In genomic region chr19:16078759-16079707, GRCh38 we compare ENCODE assay signal across 8 cellular contexts. TPM values are rescaled to one million over a fixed set of nuclear protein-coding genes. Genes with fewer than 3 reads are reported as not detected.
DNase-seq lines count a peak whose midpoint lies in the region; TF ChIP-seq lines count a peak whose summit lies in the region.

No MANE protein-coding gene starts in this region.

- TF ChIP-seq CTCF in HFFc6 (IDR thresholded peaks at IDR 0.05) = no peak

- H3K4me3 Mint-ChIP-seq in HFFc6 = peak overlapping the region; percentile 95

- H3K4me1 ChIP-seq in muscle layer of colon (ENCODE audit: insufficient read depth, low read length) (peaks cover 75% of the 10 kb centered on the region), subcutaneous abdominal adipose tissue (ENCODE audit: control insufficient read depth in 5 of 5, insufficient read depth in 5 of 5, low read length in 5 of 5) (peaks cover 7 to 44% (median 35%) of the 10 kb centered on the region in 5 donors)

- H3K4me1 Mint-ChIP-seq in HFFc6 (ENCODE audit: low read depth) = peaks cover 68% of the 10 kb centered on the region

- H3K27ac ChIP-seq in epithelial cell of prostate (peak overlapping the region; percentile 99), muscle layer of colon (ENCODE audit: low read depth, low read length) (peak overlapping the region; percentile 97), subcutaneous abdominal adipose tissue (ENCODE audit: low read depth, low read length) (peak overlapping the region; percentile 97)

- H3K27me3 ChIP-seq in muscle layer of colon (ENCODE audit: control insufficient read depth in 1 of 2, insufficient read depth in 2 of 2, low read length in 2 of 2) = no peaks in the 10 kb centered on the region
- H3K27me3 ChIP-seq in subcutaneous abdominal adipose tissue (ENCODE audit: control insufficient read depth in 5 of 5, insufficient read depth in 4 of 5, low read length in 5 of 5) = no peaks in the 10 kb centered on the region

- H3K9me3 ChIP-seq in muscle layer of colon (ENCODE audit: low read length) = no peaks in the 10 kb centered on the region
- no peaks in the 10 kb centered on the region for H3K9me3 ChIP-seq in subcutaneous abdominal adipose tissue (ENCODE audit: control insufficient read depth in 5 of 5, low read length in 5 of 5)

- peaks cover 51% of the 10 kb centered on the region for H3K36me3 Mint-ChIP-seq in HFFc6 (ENCODE audit: low read depth)

- H3K36me3 ChIP-seq in muscle layer of colon (ENCODE audit: insufficient read depth, low read length) (peaks cover 52% of the 10 kb centered on the region), subcutaneous abdominal adipose tissue (ENCODE audit: control insufficient read depth in 5 of 5, insufficient read depth in 5 of 5, low read length in 5 of 5) (peaks cover 0 to 28% (median 27%) of the 10 kb centered on the region in 5 donors)

- H3K27me3 Mint-ChIP-seq in HFFc6 (ENCODE audit: insufficient read depth) = peaks cover 39% of the 10 kb centered on the region

- peak overlapping the region; percentile 10 to 90 for H3K4me3 ChIP-seq in muscle layer of colon (ENCODE audit: low read depth in 1 of 2, low read length in 2 of 2)
- peak overlapping the region; percentile 53 to 86 (median 84) for H3K4me3 ChIP-seq in subcutaneous abdominal adipose tissue (ENCODE audit: low read depth in 1 of 5, low read length in 5 of 5)

- peaks cover 5% of the 10 kb centered on the region; the same call in 1 of the 2 replicates for H3K9me3 Mint-ChIP-seq in HFFc6

- DNase-seq in GM03348 (ENCODE audit: low spot score) = peak; percentile 79
- peak; percentile 98 for DNase-seq in HFFc6
- peak; percentile 99 for DNase-seq in NOMO-1 treated with DMSO at 0.1 percent for 48 hours (lab: John Stamatoyannopoulos, UW; ENCODE audit: unreplicated experiment)
- peak; percentile 57 for DNase-seq in activated CD8-positive, alpha-beta memory T cell treated with anti-CD3 and anti-CD28 coated beads, Interleukin-2, amount 50 U/mL, for 4 hours
- DNase-seq in epithelial cell of prostate (ENCODE audit: low read depth, low spot score) = peak; percentile 90
- DNase-seq in NCI-H526 (lab: John Stamatoyannopoulos, UW) = no peak

- H3K9ac ChIP-seq in muscle layer of colon (ENCODE audit: low read length) (peak overlapping the region; percentile 99), subcutaneous abdominal adipose tissue (ENCODE audit: low read length in 5 of 5) (peak overlapping the region; percentile 63 to 80 (median 68))

- peak overlapping the region; percentile 99 for H3K27ac Mint-ChIP-seq in HFFc6

RNA-seq across cellular contexts. Expression of gene TPM4, which starts 2.7 kb away (rescaled TPM):
- total RNA-seq in HFFc6 (2021; fragmentation: NEBNext Ultra II Directional; extraction: Animal tissue kit (Norgen Biotek cat#: 25700)) = 1,000 to 10,000 TPM in 4 of 6 experiments, 100 to 1,000 TPM in 2; 973 to 1,332 (median 1,247) TPM

RNA-seq across cellular contexts. Expression of gene RAB8A, which starts 32.7 kb away (rescaled TPM):
- total RNA-seq in HFFc6 (2021; fragmentation: NEBNext Ultra II Directional; extraction: Animal tissue kit (Norgen Biotek cat#: 25700)) = 100 to 1,000 TPM in 3 of 6 experiments, 10 to 100 TPM in 3; 93.5 to 103 (median 100) TPM

Comparison
In these comparisons a context has a peak if more than half of its experiments do, and no peak if none do; other contexts are left out.
1. DNase-seq: peak in GM03348 (single experiment), HFFc6 (single experiment), NOMO-1 treated with DMSO at 0.1 percent for 48 hours (single experiment), activated CD8-positive, alpha-beta memory T cell treated with anti-CD3 and anti-CD28 coated beads, Interleukin-2, amount 50 U/mL, for 4 hours (single experiment) and epithelial cell of prostate (single experiment); none in NCI-H526 (0 of 2).
2. Peak in every context shown above with its lines, with median percentiles within 50 percentile points of each other: H3K27ac ChIP-seq.